13 cellular contexts compared by ENCODE assay signal in genomic region chr21:45326169-45326833, GRCh38. TPM values are rescaled to one million over a fixed set of nuclear protein-coding genes. Genes with fewer than 3 reads are reported as not detected.
DNase-seq lines count a peak whose midpoint lies in the region; ATAC-seq and TF ChIP-seq lines count a peak whose summit lies in the region.
"Had no signal": no experiment of that assay in that cellular context is flagged by ENCODE, and none has a peak within 500 bp of the region (broad histone marks: within the 10 kb centered on the region; RNA-seq: fewer than 3 reads in every experiment).

No MANE protein-coding gene starts in this region.

- peaks cover 0 to 32% (median 7%) of the 10 kb centered on the region in 12 donors for H3K4me1 ChIP-seq in heart left ventricle

- intact Hi-C loops in heart left ventricle (cut with DNase I) = no loop called here
- intact Hi-C loops in cardiac septum (cut with DNase I) = no loop called here
- intact Hi-C loops in CD14-positive monocyte (cut with micrococcal nuclease) = no loop called here

- WGBS in heart left ventricle, 4 donors = 79 to 93% (median 91%) methylated on average over 16 to 25 of the region's 25 CpGs

- H3K36me3 Mint-ChIP-seq in central memory CD8-positive, alpha-beta T cell (ENCODE audit: insufficient read depth) = no peaks in the 10 kb centered on the region
- no peaks in the 10 kb centered on the region for H3K36me3 Mint-ChIP-seq in CD14-positive monocyte

- no peak overlapping the region for H3K27ac ChIP-seq in heart left ventricle

- no peaks in the 10 kb centered on the region for H3K36me3 ChIP-seq in heart left ventricle

- H3K27me3 Mint-ChIP-seq in central memory CD8-positive, alpha-beta T cell = peaks cover 24% of the 10 kb centered on the region
- peaks cover 5 to 9% (median 8%) of the 10 kb centered on the region in 3 donors for H3K27me3 Mint-ChIP-seq in CD14-positive monocyte (ENCODE audit: low read depth in 3 of 3)

- peak overlapping the region; percentile 80 for H3K27ac Mint-ChIP-seq in central memory CD8-positive, alpha-beta T cell (ENCODE audit: low read depth)
- no peak overlapping the region for H3K27ac Mint-ChIP-seq in CD14-positive monocyte

- no peak overlapping the region for H3K4me3 Mint-ChIP-seq in central memory CD8-positive, alpha-beta T cell
- H3K4me3 Mint-ChIP-seq in CD14-positive monocyte = no peak overlapping the region

- H3K9me3 ChIP-seq in heart left ventricle = no peaks in the 10 kb centered on the region

- no peak for TF ChIP-seq POLR2A in heart left ventricle (IDR thresholded peaks at IDR 0.05)

- DNase-seq in heart left ventricle (peak in 3 of 5 donors; percentile 25 to 63 (median 33)), cardiac septum (ENCODE audit: low spot score) (no peak), midbrain (lab: John Stamatoyannopoulos, UW) (peak; percentile 61), NCI-H2107 treated with DMSO at 0.1 percent for 48 hours (lab: John Stamatoyannopoulos, UW; ENCODE audit: unreplicated experiment) (no peak), GDM1 (lab: John Stamatoyannopoulos, UW) (no peak), CD14-positive monocyte (ENCODE audit: low spot score) (no peak)
- DNase-seq in central memory CD8-positive, alpha-beta T cell (ENCODE audit: low spot score in 2 of 2) = no peak
- DNase-seq: activated CD8-positive, alpha-beta memory T cell treated with anti-CD3 and anti-CD28 coated beads, Interleukin-2, amount 50 U/mL, for 48 hours; AML-193; mammary epithelial cell; NCI-H1092 treated with DMSO at 0.1 percent for 48 hours; NCI-H748 treated with DMSO at 0.1 percent for 48 hours had no signal

- H3K4me1 Mint-ChIP-seq in central memory CD8-positive, alpha-beta T cell = peaks cover 8% of the 10 kb centered on the region
- no peaks in the 10 kb centered on the region for H3K4me1 Mint-ChIP-seq in CD14-positive monocyte

- no peak for ATAC-seq in heart left ventricle
- ATAC-seq in central memory CD8-positive, alpha-beta T cell (replicated peaks; ENCODE audit: extremely low read depth, poor library complexity, severe bottlenecking) = no peak
- no peak for ATAC-seq in HG02981 (IDR thresholded peaks at IDR 0.05; ENCODE audit: unreplicated experiment)

- no peaks in the 10 kb centered on the region for H3K9me3 Mint-ChIP-seq in central memory CD8-positive, alpha-beta T cell
- H3K9me3 Mint-ChIP-seq in CD14-positive monocyte = no peaks in the 10 kb centered on the region

- no peaks in the 10 kb centered on the region for H3K27me3 ChIP-seq in heart left ventricle

- no peak for TF ChIP-seq CTCF in heart left ventricle (IDR thresholded peaks at IDR 0.05)
- no peak for TF ChIP-seq CTCF in CD14-positive monocyte (IDR thresholded peaks at IDR 0.05)

- no peak overlapping the region for H3K4me3 ChIP-seq in heart left ventricle

RNA-seq across cellular contexts. Expression of gene POFUT2, which starts 38.6 kb away (rescaled TPM):
- total RNA-seq in heart left ventricle (10 to 100 TPM; 10.8 to 22.0 (median 18.5) TPM), cardiac septum (20.1 TPM)
- polyA plus RNA-seq in heart left ventricle (10 to 100 TPM; 14.1 to 25.8 TPM), CD14-positive monocyte (1 to 10 TPM; 1.8 to 2.8 TPM)

Comparison
In these comparisons a context has a peak if more than half of its experiments do, and no peak if none do; other contexts are left out.
1. DNase-seq: peak in heart left ventricle (3 of 5) and midbrain (single experiment); none in cardiac septum (single experiment), central memory CD8-positive, alpha-beta T cell (0 of 2), NCI-H2107 treated with DMSO at 0.1 percent for 48 hours (single experiment), GDM1 (single experiment) and CD14-positive monocyte (single experiment).